ENCODE assay signal across 21 cellular contexts in the genomic region with DNA sequence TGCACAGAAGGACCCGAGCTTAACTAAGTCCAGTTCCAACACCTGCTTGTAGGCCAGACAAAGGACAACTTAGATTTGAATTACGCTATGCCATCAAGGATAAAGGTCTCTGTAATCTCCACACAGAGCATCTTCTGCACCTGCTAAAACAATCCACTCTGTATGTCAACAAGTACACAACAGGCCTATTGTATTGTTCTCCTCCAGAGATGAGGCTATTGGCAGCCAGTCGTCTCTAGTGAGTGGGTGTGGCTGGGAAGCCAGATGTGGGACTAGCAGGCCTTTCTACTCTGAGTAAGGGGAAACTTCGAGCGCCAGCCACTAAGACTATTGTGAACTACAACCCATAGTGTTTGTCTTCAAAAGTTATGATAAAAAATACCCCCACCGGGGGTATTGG. TPM values are rescaled to one million over a fixed set of nuclear protein-coding genes. Genes with fewer than 3 reads are reported as not detected.
DNase-seq lines count a peak whose midpoint lies in the region; ATAC-seq and TF ChIP-seq lines count a peak whose summit lies in the region.
"Had no signal": no experiment of that assay in that cellular context is flagged by ENCODE, and none has a peak within 500 bp of the region (broad histone marks: within the 10 kb centered on the region; RNA-seq: fewer than 3 reads in every experiment).

No MANE protein-coding gene starts in this region.

- TF ChIP-seq CTCF in heart right ventricle (IDR thresholded peaks at IDR 0.05), result no peak

- 51% methylated on average over 6 of the region's 6 CpGs for WGBS in heart right ventricle, 2 donors

- peaks cover 0 to 4% (median 0%) of the 10 kb centered on the region in 9 donors for H3K4me1 ChIP-seq in heart right ventricle
- H3K4me1 ChIP-seq: esophagus muscularis mucosa, Peyer's patch had no signal

- no peaks in the 10 kb centered on the region for H3K9me3 Mint-ChIP-seq in activated naive CD4-positive, alpha-beta T cell treated with anti-CD3 and anti-CD28 coated beads, Interleukin-2, amount 50 U/mL, for 72 hours
- H3K9me3 Mint-ChIP-seq: CD8-positive, alpha-beta memory T cell; T-cell had no signal

- no peaks in the 10 kb centered on the region for H3K27me3 ChIP-seq in heart right ventricle
- no peaks in the 10 kb centered on the region for H3K27me3 ChIP-seq in H7 (ENCODE audit: control insufficient read depth, insufficient read depth, low read length)
- H3K27me3 ChIP-seq: esophagus muscularis mucosa, Peyer's patch had no signal

- H3K27ac ChIP-seq in heart right ventricle, result peak overlapping the region in 1 of 10 donors; percentile 4
- H3K27ac ChIP-seq in substantia nigra (ENCODE audit: low read depth, low read length, poor library complexity, severe bottlenecking), result peak overlapping the region; percentile 89
- H3K27ac ChIP-seq: esophagus muscularis mucosa, KMS-11, Peyer's patch, VCaP had no signal

- H3K4me3 ChIP-seq in heart right ventricle (no peak overlapping the region), H7 (ENCODE audit: insufficient read depth, low read depth, low read length) (no peak overlapping the region)
- H3K4me3 ChIP-seq: esophagus muscularis mucosa, Peyer's patch had no signal

- peaks cover 0 to 16% (median 0%) of the 10 kb centered on the region in 9 donors for H3K36me3 ChIP-seq in heart right ventricle
- H3K36me3 ChIP-seq in H7 (replicated peaks; ENCODE audit: control insufficient read depth, insufficient read depth, low read length), result peaks cover 4% of the 10 kb centered on the region
- H3K36me3 ChIP-seq: Peyer's patch had no signal

- no peak overlapping the region for H3K27ac Mint-ChIP-seq in activated naive CD4-positive, alpha-beta T cell treated with anti-CD3 and anti-CD28 coated beads, Interleukin-2, amount 50 U/mL, for 72 hours
- H3K27ac Mint-ChIP-seq: progenitor cell of endocrine pancreas, T-cell had no signal

- H3K36me3 Mint-ChIP-seq in activated naive CD4-positive, alpha-beta T cell treated with anti-CD3 and anti-CD28 coated beads, Interleukin-2, amount 50 U/mL, for 72 hours, result peaks cover 0 to 11% of the 10 kb centered on the region in 2 donors

- ATAC-seq in heart right ventricle, result peak in 6 of 8 donors; percentile 21 to 76 (median 48)
- ATAC-seq in activated naive CD4-positive, alpha-beta T cell treated with anti-CD3 and anti-CD28 coated beads, Interleukin-2, amount 50 U/mL, for 72 hours, result no peak
- ATAC-seq: T-cell had no signal

- H3K9me3 ChIP-seq in heart right ventricle, result no peaks in the 10 kb centered on the region
- H3K9me3 ChIP-seq: esophagus muscularis mucosa, Peyer's patch had no signal

- intact Hi-C loops in heart right ventricle (cut with DNase I), result loop anchor here in 1 of 10 donors (10.0 kb wide), 2 partner anchors 197 to 227 kb away; no protein-coding TSS in a partner anchor

- DNase-seq in NCI-H1105 treated with DMSO at 0.1 percent for 48 hours (lab: John Stamatoyannopoulos, UW) (peak; percentile 62), NCI-H1105 (lab: John Stamatoyannopoulos, UW) (no peak), NCI-H748 (lab: John Stamatoyannopoulos, UW; ENCODE audit: unreplicated experiment) (peak; percentile 93), heart right ventricle (peak; percentile 4 to 17), substantia nigra (lab: John Stamatoyannopoulos, UW) (peak in 42 of 49 donors; percentile 4 to 79 (median 44)), H7 (no peak)
- no peak for DNase-seq in activated CD4-positive, alpha-beta T cell treated with anti-CD3 and anti-CD28 coated beads, Interleukin-2, amount 50 U/mL, for 1 hour
- DNase-seq in activated naive CD4-positive, alpha-beta T cell treated with anti-CD3 and anti-CD28 coated beads, Interleukin-2, amount 50 U/mL, for 72 hours (ENCODE audit: low spot score in 2 of 2), result no peak
- DNase-seq: 8988T; activated effector memory CD4-positive, alpha-beta T cell treated with anti-CD3 and anti-CD28 coated beads, Interleukin-2, amount 50 U/mL, for 16 hours; CD8-positive, alpha-beta memory T cell; dermis blood vessel endothelial cell; GDM1; left cardiac atrium; NCI-H2081 treated with DMSO at 0.1 percent for 48 hours; Peyer's patch; T-cell had no signal

RNA-seq across cellular contexts. Expression of gene ZDHHC9, which starts 12.2 kb away (rescaled TPM):
- total RNA-seq in heart right ventricle, result 10 to 100 TPM in 7 of 10 donors, 1 to 10 TPM in 3; 8.3 to 22.8 (median 11.4) TPM
- 10 to 100 TPM in 1 of 2 donors, 1 to 10 TPM in 1; 4.2 to 20.0 TPM for polyA plus RNA-seq in heart right ventricle
- total RNA-seq in H7 (2014; rRNA removed; shearing (Covaris generic)), result 44.2 and 48.7 TPM in 2 replicates
- total RNA-seq in activated naive CD4-positive, alpha-beta T cell treated with anti-CD3 and anti-CD28 coated beads, Interleukin-2, amount 50 U/mL, for 72 hours, result 10 to 100 TPM in 1 of 2 donors, 1 to 10 TPM in 1; 5.8 to 18.5 TPM

RNA-seq across cellular contexts. Expression of gene SASH3, which starts 51.7 kb away (rescaled TPM):
- 10 to 100 TPM in 1 of 10 donors, 1 to 10 TPM in 6, under 1 TPM in 3; 0.57 to 15.3 (median 2.3) TPM for total RNA-seq in heart right ventricle
- 1 to 10 TPM in 1 of 2 donors, under 1 TPM in 1; 0.88 to 1.9 TPM for polyA plus RNA-seq in heart right ventricle
- not detected in 2 replicates for total RNA-seq in H7 (2014; rRNA removed; shearing (Covaris generic))
- 100 to 1,000 TPM in 1 of 2 donors, 10 to 100 TPM in 1; 82.7 to 114 TPM for total RNA-seq in activated naive CD4-positive, alpha-beta T cell treated with anti-CD3 and anti-CD28 coated beads, Interleukin-2, amount 50 U/mL, for 72 hours
- total RNA-seq: dermis blood vessel endothelial cell, progenitor cell of endocrine pancreas had no signal

Comparison
In these comparisons a context has a peak if more than half of its experiments do, and no peak if none do; other contexts are left out.
1. DNase-seq: peak in NCI-H1105 treated with DMSO at 0.1 percent for 48 hours (single experiment), NCI-H748 (single experiment), heart right ventricle (2 of 2) and substantia nigra (42 of 49); none in NCI-H1105 (single experiment), H7 (single experiment), activated CD4-positive, alpha-beta T cell treated with anti-CD3 and anti-CD28 coated beads, Interleukin-2, amount 50 U/mL, for 1 hour (single experiment) and activated naive CD4-positive, alpha-beta T cell treated with anti-CD3 and anti-CD28 coated beads, Interleukin-2, amount 50 U/mL, for 72 hours (0 of 2).
2. ATAC-seq: peak in heart right ventricle (6 of 8); none in activated naive CD4-positive, alpha-beta T cell treated with anti-CD3 and anti-CD28 coated beads, Interleukin-2, amount 50 U/mL, for 72 hours (0 of 2).
3. RNA of gene SASH3, which starts 51.7 kb away (total RNA-seq): 82.7 to 114 TPM in activated naive CD4-positive, alpha-beta T cell treated with anti-CD3 and anti-CD28 coated beads, Interleukin-2, amount 50 U/mL, for 72 hours; 0.57 to 15.3 TPM in heart right ventricle and not detected in H7; every median in the first group is over 4 times any median in the second.